19 cellular contexts compared by ENCODE assay signal in genomic region chr6:11396860-11397259, GRCh38.
DNase-seq lines count a peak whose midpoint lies in the region; ATAC-seq, FAIRE-seq and TF ChIP-seq lines count a peak whose summit lies in the region.
"Had no signal": no experiment of that assay in that cellular context is flagged by ENCODE, and none has a peak within 500 bp of the region (broad histone marks: within the 10 kb centered on the region; RNA-seq: fewer than 3 reads in every experiment).

No MANE protein-coding gene starts in this region.

- no peak overlapping the region for H3K9ac ChIP-seq in astrocyte (ENCODE audit: low read length)
- H3K9ac ChIP-seq: GM23248 had no signal

- H3K27ac Mint-ChIP-seq in stimulated activated naive CD8-positive, alpha-beta T cell treated with anti-CD3 and anti-CD28 coated beads, Interleukin-15, amount 100 ng/mL, for 72 hours = no peak overlapping the region
- peak overlapping the region; percentile 31 for H3K27ac Mint-ChIP-seq in astrocyte (ENCODE audit: unreplicated experiment)
- peak overlapping the region; percentile 1 for H3K27ac Mint-ChIP-seq in stimulated activated memory B cell treated with anti-CD40 and anti-IgM and Interleukin-4, amounts not matched to agents 10 μg/mL and 1 μg/mL and 100 μg/mL, for 72 hours
- H3K27ac Mint-ChIP-seq: CD4-positive, alpha-beta memory T cell had no signal

- intact Hi-C loops in esophagus muscularis mucosa (cut with DNase I) = no loop called here

- no peak for TF ChIP-seq POLR2A in esophagus muscularis mucosa (IDR thresholded peaks at IDR 0.05; ENCODE audit: low read depth)

- H3K36me3 ChIP-seq in astrocyte (ENCODE audit: insufficient read depth, low read length) (no peaks in the 10 kb centered on the region), esophagus muscularis mucosa (no peaks in the 10 kb centered on the region)

- peaks cover 18% of the 10 kb centered on the region for H3K4me1 ChIP-seq in astrocyte (ENCODE audit: insufficient read depth, low read length)
- no peaks in the 10 kb centered on the region for H3K4me1 ChIP-seq in esophagus muscularis mucosa

- TF ChIP-seq EP300 in esophagus muscularis mucosa (IDR thresholded peaks at IDR 0.05) = no peak

- H3K79me2 ChIP-seq in astrocyte (ENCODE audit: insufficient read depth, low read length) = no peaks in the 10 kb centered on the region

- H3K4me2 ChIP-seq in astrocyte (ENCODE audit: low read length) = no peak overlapping the region

- H3K27ac ChIP-seq in astrocyte (ENCODE audit: low read depth, low read length) (no peak overlapping the region), esophagus muscularis mucosa (replicated peaks in 1 of 4) (no peak overlapping the region)
- H3K27ac ChIP-seq: GM23248 had no signal

- H3K27me3 Mint-ChIP-seq in stimulated activated naive CD8-positive, alpha-beta T cell treated with anti-CD3 and anti-CD28 coated beads, Interleukin-15, amount 100 ng/mL, for 72 hours = no peaks in the 10 kb centered on the region
- H3K27me3 Mint-ChIP-seq in astrocyte (ENCODE audit: low read depth, unreplicated experiment) = peaks cover 3% of the 10 kb centered on the region
- H3K27me3 Mint-ChIP-seq in stimulated activated memory B cell treated with anti-CD40 and anti-IgM and Interleukin-4, amounts not matched to agents 10 μg/mL and 1 μg/mL and 100 μg/mL, for 72 hours = no peaks in the 10 kb centered on the region

- ATAC-seq in stimulated activated naive CD8-positive, alpha-beta T cell treated with anti-CD3 and anti-CD28 coated beads, Interleukin-15, Interleukin-2, amounts not matched to agents 100 U/mL and 50 U/mL, for 24 hours = peak; percentile 86
- ATAC-seq in stimulated activated naive CD8-positive, alpha-beta T cell treated with anti-CD3 and anti-CD28 coated beads, Interleukin-15, amount 100 ng/mL, for 72 hours = no peak
- ATAC-seq in stimulated activated memory B cell treated with anti-CD40 and anti-IgM and Interleukin-4, amounts not matched to agents 10 μg/mL and 1 μg/mL and 100 μg/mL, for 72 hours = no peak
- ATAC-seq in HG03175 (IDR thresholded peaks at IDR 0.05; ENCODE audit: unreplicated experiment) = no peak
- no peak for ATAC-seq in HG03025 (IDR thresholded peaks at IDR 0.05; ENCODE audit: low FRiP score, unreplicated experiment)

- H3K27me3 ChIP-seq in astrocyte (ENCODE audit: insufficient read depth, low read length) = no peaks in the 10 kb centered on the region
- no peaks in the 10 kb centered on the region for H3K27me3 ChIP-seq in esophagus muscularis mucosa

- H3K4me3 ChIP-seq in astrocyte (ENCODE audit: insufficient read depth, low read depth, low read length) (no peak overlapping the region), esophagus muscularis mucosa (no peak overlapping the region)
- H3K4me3 ChIP-seq: GM23248 had no signal

- no peak for TF ChIP-seq CTCF in astrocyte (IDR thresholded peaks at IDR 0.05; ENCODE audit: insufficient read depth, low read depth, low read length)
- no peak for TF ChIP-seq CTCF in esophagus muscularis mucosa (IDR thresholded peaks at IDR 0.05)

- H3K9me3 ChIP-seq in astrocyte (ENCODE audit: insufficient read depth, low read depth, low read length) = no peaks in the 10 kb centered on the region
- no peaks in the 10 kb centered on the region for H3K9me3 ChIP-seq in esophagus muscularis mucosa

- H3K9me3 Mint-ChIP-seq in stimulated activated naive CD8-positive, alpha-beta T cell treated with anti-CD3 and anti-CD28 coated beads, Interleukin-15, amount 100 ng/mL, for 72 hours = peaks cover 5 to 13% of the 10 kb centered on the region in 2 donors
- H3K9me3 Mint-ChIP-seq in astrocyte (ENCODE audit: unreplicated experiment) = peaks cover 11% of the 10 kb centered on the region
- peaks cover 7% of the 10 kb centered on the region for H3K9me3 Mint-ChIP-seq in stimulated activated memory B cell treated with anti-CD40 and anti-IgM and Interleukin-4, amounts not matched to agents 10 μg/mL and 1 μg/mL and 100 μg/mL, for 72 hours

- no peaks in the 10 kb centered on the region for H4K20me1 ChIP-seq in astrocyte (ENCODE audit: insufficient read depth, low read length)

- DNase-seq in stimulated activated naive CD8-positive, alpha-beta T cell treated with anti-CD3 and anti-CD28 coated beads, Interleukin-15, Interleukin-2, amounts not matched to agents 100 U/mL and 50 U/mL, for 24 hours = no peak
- DNase-seq in stimulated activated naive CD8-positive, alpha-beta T cell treated with anti-CD3 and anti-CD28 coated beads, Interleukin-15, amount 100 ng/mL, for 72 hours = no peak
- no peak for DNase-seq in astrocyte (ENCODE audit: low read depth)
- DNase-seq in esophagus muscularis mucosa (ENCODE audit: extremely low spot score) = peak; percentile 60
- no peak for DNase-seq in NCI-H82 treated with DMSO at 0.1 percent for 48 hours (lab: John Stamatoyannopoulos, UW; ENCODE audit: unreplicated experiment)
- DNase-seq: C1 segment of cervical spinal cord; CD4-positive, alpha-beta memory T cell; COR-L47; DMS153; DND-41; GM23248; H7; HCEC 1CT had no signal

- no peak overlapping the region for H3K4me3 Mint-ChIP-seq in stimulated activated naive CD8-positive, alpha-beta T cell treated with anti-CD3 and anti-CD28 coated beads, Interleukin-15, amount 100 ng/mL, for 72 hours
- no peak overlapping the region for H3K4me3 Mint-ChIP-seq in astrocyte (ENCODE audit: unreplicated experiment)
- no peak overlapping the region for H3K4me3 Mint-ChIP-seq in stimulated activated memory B cell treated with anti-CD40 and anti-IgM and Interleukin-4, amounts not matched to agents 10 μg/mL and 1 μg/mL and 100 μg/mL, for 72 hours

- FAIRE-seq in astrocyte (lab: Jason Lieb, UNC) = no peak
- FAIRE-seq: G401.6, GM19239, H1 had no signal

- 95% methylated on average over 3 of the region's 3 CpGs for WGBS in esophagus muscularis mucosa

- no peak overlapping the region for H2AFZ ChIP-seq in astrocyte (ENCODE audit: low read depth, low read length)
- H2AFZ ChIP-seq: GM23248 had no signal

- peaks cover 6% of the 10 kb centered on the region for H3K4me1 Mint-ChIP-seq in stimulated activated naive CD8-positive, alpha-beta T cell treated with anti-CD3 and anti-CD28 coated beads, Interleukin-15, amount 100 ng/mL, for 72 hours
- H3K4me1 Mint-ChIP-seq in astrocyte (ENCODE audit: low read depth, unreplicated experiment) = peaks cover 20% of the 10 kb centered on the region
- H3K4me1 Mint-ChIP-seq in stimulated activated memory B cell treated with anti-CD40 and anti-IgM and Interleukin-4, amounts not matched to agents 10 μg/mL and 1 μg/mL and 100 μg/mL, for 72 hours = peaks cover 20% of the 10 kb centered on the region
- H3K4me1 Mint-ChIP-seq: CD4-positive, alpha-beta memory T cell had no signal

- H3K36me3 Mint-ChIP-seq in astrocyte (ENCODE audit: low read depth, unreplicated experiment) = peaks cover 1% of the 10 kb centered on the region
- no peaks in the 10 kb centered on the region for H3K36me3 Mint-ChIP-seq in stimulated activated memory B cell treated with anti-CD40 and anti-IgM and Interleukin-4, amounts not matched to agents 10 μg/mL and 1 μg/mL and 100 μg/mL, for 72 hours
- H3K36me3 Mint-ChIP-seq: CD4-positive, alpha-beta memory T cell had no signal

Comparison
In these comparisons a context has a peak if more than half of its experiments do, and no peak if none do; other contexts are left out.
1. H3K27ac Mint-ChIP-seq: peak in astrocyte (single experiment) and stimulated activated memory B cell treated with anti-CD40 and anti-IgM and Interleukin-4, amounts not matched to agents 10 μg/mL and 1 μg/mL and 100 μg/mL, for 72 hours (single experiment); none in stimulated activated naive CD8-positive, alpha-beta T cell treated with anti-CD3 and anti-CD28 coated beads, Interleukin-15, amount 100 ng/mL, for 72 hours (0 of 2).